In genomic region chr2:225434014-225434413, GRCh38 we compare ENCODE assay signal across 20 cellular contexts. TPM values are rescaled to one million over a fixed set of nuclear protein-coding genes. Genes with fewer than 3 reads are reported as not detected.
"Had no signal": no experiment of that assay in that cellular context is flagged by ENCODE, and none has a peak within 500 bp of the region (broad histone marks: within the 10 kb centered on the region; RNA-seq: fewer than 3 reads in every experiment).

No MANE protein-coding gene starts in this region.

- FAIRE-seq: TTC549 had no signal

- H3K4me1 ChIP-seq: body of pancreas, foreskin keratinocyte, parathyroid adenoma, upper lobe of right lung had no signal

- H2AFZ ChIP-seq: parathyroid adenoma had no signal

- H3K27ac ChIP-seq: body of pancreas, foreskin keratinocyte, parathyroid adenoma, thyroid gland, upper lobe of right lung had no signal

- DNase-seq: activated gamma-delta T cell treated with Interleukin-2 at 50 U/mL for 16 hours; activated T-cell treated with anti-CD3 and anti-CD28 coated beads, Interleukin-2, amount 50 U/mL, for 1 hour; anterior cingulate cortex; body of pancreas; effector CD4-positive, alpha-beta T cell; erythroblast; foreskin keratinocyte; nucleus accumbens; right cardiac atrium; stimulated activated CD4-positive, alpha-beta T cell treated with anti-CD3 and anti-CD28 coated beads, Interleukin-12 subunit alpha, Interleukin-12 subunit beta, amount 100 ng/mL, for 4 hours; stimulated activated CD4-positive, alpha-beta T cell treated with anti-CD3 and anti-CD28 coated beads, Interleukin-4, amount 100 ng/mL, for 4 hours; substantia nigra; thyroid gland; upper lobe of right lung had no signal

- ATAC-seq: body of pancreas; foreskin keratinocyte; natural killer cell treated with Interleukin-12 subunit alpha and Interleukin-12 subunit beta and Interleukin-15 and Interleukin-18, amount 100 ng/mL, for 72 hours; right cardiac atrium; upper lobe of right lung had no signal

- H3K79me2 ChIP-seq: parathyroid adenoma had no signal

- H3K36me3 ChIP-seq: thyroid gland, upper lobe of right lung had no signal

- H3K9me3 ChIP-seq: body of pancreas, thyroid gland, upper lobe of right lung had no signal

- H3K27me3 ChIP-seq: body of pancreas, foreskin keratinocyte, thyroid gland, upper lobe of right lung had no signal

- H3K4me3 ChIP-seq: body of pancreas, thyroid gland, upper lobe of right lung had no signal

- H3K9ac ChIP-seq: parathyroid adenoma had no signal

RNA-seq across cellular contexts. Expression of gene NYAP2, which starts 34.5 kb away (rescaled TPM):
- total RNA-seq: foreskin keratinocyte; glomerular endothelial cell; liver; natural killer cell treated with Interleukin-12 subunit alpha and Interleukin-12 subunit beta and Interleukin-15 and Interleukin-18, amount 100 ng/mL, for 72 hours; pulmonary artery endothelial cell; right cardiac atrium; thyroid gland had no signal
- polyA plus RNA-seq: foreskin keratinocyte, liver, right cardiac atrium had no signal
